In genomic region chr7:90833443-90833842, GRCh38 we compare ENCODE assay signal across 18 cellular contexts.
DNase-seq lines count a peak whose midpoint lies in the region; ATAC-seq and TF ChIP-seq lines count a peak whose summit lies in the region.
"Had no signal": no experiment of that assay in that cellular context is flagged by ENCODE, and none has a peak within 500 bp of the region (broad histone marks: within the 10 kb centered on the region; RNA-seq: fewer than 3 reads in every experiment).

No MANE protein-coding gene starts in this region.

- H2AFZ ChIP-seq in fibroblast of lung (ENCODE audit: low read length): no peak overlapping the region

- H3K9ac ChIP-seq in fibroblast of lung (ENCODE audit: insufficient read depth, low read length): no peak overlapping the region
- H3K9ac ChIP-seq: BLaER1 had no signal

- intact Hi-C loops in CD8-positive, alpha-beta T cell (cut with DNase I, micrococcal nuclease): no loop called here

- H3K4me2 ChIP-seq in fibroblast of lung (ENCODE audit: extremely low read depth, insufficient read depth, low read length): no peak overlapping the region
- H3K4me2 ChIP-seq: BLaER1 had no signal

- H3K9me3 Mint-ChIP-seq in type B pancreatic cell: peaks cover 9% of the 10 kb centered on the region
- H3K9me3 Mint-ChIP-seq in CD8-positive, alpha-beta T cell: peaks cover 5% of the 10 kb centered on the region

- H3K36me3 ChIP-seq in fibroblast of lung (ENCODE audit: control insufficient read depth, insufficient read depth, low read length): no peaks in the 10 kb centered on the region
- H3K36me3 ChIP-seq in CD8-positive, alpha-beta T cell (ENCODE audit: insufficient read depth, low read length): no peaks in the 10 kb centered on the region

- H3K4me1 Mint-ChIP-seq in type B pancreatic cell (ENCODE audit: unreplicated experiment): no peaks in the 10 kb centered on the region
- H3K4me1 Mint-ChIP-seq in CD8-positive, alpha-beta T cell (ENCODE audit: low read depth): no peaks in the 10 kb centered on the region
- H3K4me1 Mint-ChIP-seq: CD4-positive, alpha-beta memory T cell had no signal

- POLR2A ChIA-PET in CD8-positive, alpha-beta T cell (lab: Charles Lee): no interaction called here

- CTCF ChIA-PET in CD8-positive, alpha-beta T cell (lab: Charles Lee): no interaction called here

- H3K9me3 ChIP-seq in fibroblast of lung (ENCODE audit: control insufficient read depth, insufficient read depth, low read depth, low read length): no peaks in the 10 kb centered on the region
- H3K9me3 ChIP-seq in CD8-positive, alpha-beta T cell (ENCODE audit: low read length): no peaks in the 10 kb centered on the region

- H3K4me3 ChIP-seq in fibroblast of lung (replicated peaks in 1 of 4; ENCODE audit: control extremely low read depth in 1 of 4, insufficient read depth in 1 of 4, low read depth in 3 of 4, low read length in 4 of 4): no peak overlapping the region
- H3K4me3 ChIP-seq in CD8-positive, alpha-beta T cell (ENCODE audit: low read depth, low read length): no peak overlapping the region
- H3K4me3 ChIP-seq: BLaER1 had no signal

- TF ChIP-seq CTCF in fibroblast of lung (conservative IDR thresholded peaks at IDR 0.05 in 1 of 2, IDR thresholded peaks at IDR 0.05 in 1 of 2; ENCODE audit: low read depth in 1 of 2, low read length in 2 of 2) (no peak), type B pancreatic cell (conservative IDR thresholded peaks at IDR 0.05) (no peak)
- TF ChIP-seq CTCF in CD8-positive, alpha-beta T cell (IDR thresholded peaks at IDR 0.05): no peak

- DNase-seq in ELR (ENCODE audit: low read depth) (peak; percentile 14), OCI-M1 (lab: John Stamatoyannopoulos, UW) (peak; percentile 42), fibroblast of lung (ENCODE audit: low read depth in 2 of 2) (peak; percentile 46 to 76), type B pancreatic cell (ENCODE audit: extremely low spot score, unreplicated experiment) (no peak), ureter (ENCODE audit: low spot score) (no peak)
- no peak for DNase-seq in CD8-positive, alpha-beta T cell
- DNase-seq: Calu3; CD4-positive, alpha-beta memory T cell; DMS53; H9; Kasumi-1; NCI-H1092 treated with DMSO at 0.1 percent for 48 hours; NCI-H1694; NCI-H510A; NCI-H774; SHP77 had no signal

- H3K79me2 ChIP-seq in fibroblast of lung (ENCODE audit: control insufficient read depth, insufficient read depth, low read length): no peaks in the 10 kb centered on the region

- H3K27ac ChIP-seq in fibroblast of lung (ENCODE audit: insufficient read depth, low read length): no peak overlapping the region
- no peak overlapping the region for H3K27ac ChIP-seq in CD8-positive, alpha-beta T cell (ENCODE audit: low read depth, low read length)
- H3K27ac ChIP-seq: BLaER1 had no signal

- no peaks in the 10 kb centered on the region for H3K27me3 ChIP-seq in fibroblast of lung (ENCODE audit: control insufficient read depth, insufficient read depth, low read length)
- no peaks in the 10 kb centered on the region for H3K27me3 ChIP-seq in CD8-positive, alpha-beta T cell (ENCODE audit: insufficient read depth, low read length)
- H3K27me3 ChIP-seq: BLaER1 had no signal

- no peak overlapping the region for H3K27ac Mint-ChIP-seq in type B pancreatic cell
- no peak overlapping the region for H3K27ac Mint-ChIP-seq in CD8-positive, alpha-beta T cell
- H3K27ac Mint-ChIP-seq: CD4-positive, alpha-beta memory T cell; H9 had no signal

- ATAC-seq in CD8-positive, alpha-beta T cell: no peak
- no peak for ATAC-seq in HG02798 (IDR thresholded peaks at IDR 0.05; ENCODE audit: poor library complexity, unreplicated experiment)

- H3K27me3 Mint-ChIP-seq in type B pancreatic cell: no peaks in the 10 kb centered on the region
- H3K27me3 Mint-ChIP-seq in CD8-positive, alpha-beta T cell (ENCODE audit: low read depth): no peaks in the 10 kb centered on the region
- H3K27me3 Mint-ChIP-seq: CD4-positive, alpha-beta memory T cell had no signal

- H3K36me3 Mint-ChIP-seq in type B pancreatic cell: peaks cover 21% of the 10 kb centered on the region
- H3K36me3 Mint-ChIP-seq in CD8-positive, alpha-beta T cell: no peaks in the 10 kb centered on the region
- H3K36me3 Mint-ChIP-seq: CD4-positive, alpha-beta memory T cell had no signal

- H4K20me1 ChIP-seq in fibroblast of lung (ENCODE audit: control insufficient read depth, extremely low read depth, insufficient read depth, low read length): no peaks in the 10 kb centered on the region
- H4K20me1 ChIP-seq: BLaER1 had no signal

- peak overlapping the region; percentile 26 for H3K4me3 Mint-ChIP-seq in type B pancreatic cell
- no peak overlapping the region for H3K4me3 Mint-ChIP-seq in CD8-positive, alpha-beta T cell
- H3K4me3 Mint-ChIP-seq: CD4-positive, alpha-beta memory T cell; H9 had no signal

- peaks cover 2% of the 10 kb centered on the region for H3K4me1 ChIP-seq in fibroblast of lung (ENCODE audit: control insufficient read depth, extremely low read depth, insufficient read depth, low read length)
- no peaks in the 10 kb centered on the region for H3K4me1 ChIP-seq in CD8-positive, alpha-beta T cell (ENCODE audit: insufficient read depth, low read length)
- H3K4me1 ChIP-seq: BLaER1 had no signal

Comparison
In these comparisons a context has a peak if more than half of its experiments do, and no peak if none do; other contexts are left out.
1. DNase-seq: peak in ELR (single experiment), OCI-M1 (single experiment) and fibroblast of lung (2 of 2); none in type B pancreatic cell (single experiment), ureter (single experiment) and CD8-positive, alpha-beta T cell (0 of 7).